Comparison of ENCODE assay signal across 8 cellular contexts in genomic region chr18:80034068-80034851, GRCh38. TPM values are rescaled to one million over a fixed set of nuclear protein-coding genes. Genes with fewer than 3 reads are reported as not detected.
DNase-seq lines count a peak whose midpoint lies in the region; ATAC-seq and TF ChIP-seq lines count a peak whose summit lies in the region.

Gene RBFA (plus strand): TSS chr18:80034434. CDS start chr18:80034496, 62 bp downstream.

- H3K9me3 ChIP-seq in left ventricle myocardium inferior (replicated peaks) (peaks cover 8% of the 10 kb centered on the region), prostate gland (no peaks in the 10 kb centered on the region)

- no peaks in the 10 kb centered on the region for H3K27me3 ChIP-seq in left ventricle myocardium inferior (ENCODE audit: low read depth)
- no peaks in the 10 kb centered on the region for H3K27me3 ChIP-seq in prostate gland (replicated peaks; ENCODE audit: insufficient read depth)

- TF ChIP-seq POLR2A in prostate gland (IDR thresholded peaks at IDR 0.05): peak; percentile 72

- peak; percentile 74 for ATAC-seq in HG02870 (IDR thresholded peaks at IDR 0.05; ENCODE audit: unreplicated experiment)

- intact Hi-C loops in left ventricle myocardium inferior (cut with micrococcal nuclease) (no loop called here), prostate gland (cut with DNase I) (loop anchor here (5.0 kb wide), 3 partner anchors 47 to 357 kb away; partner anchors contain the start of genes CTDP1, SLC66A2 and TXNL4A)

- 1% methylated on average over 99 of the region's 99 CpGs for WGBS in prostate gland
- under 1% methylated on average over 99 of the region's 99 CpGs for WGBS in urinary bladder

- in situ Hi-C loops in GM13976 (cut with MboI; ENCODE audit: low sequenced_read_pairs, unreplicated experiment): no loop called here

- peak within 1 kb of the TSS; percentile 93 for H3K4me3 ChIP-seq in left ventricle myocardium inferior
- H3K4me3 ChIP-seq in prostate gland: peak within 1 kb of the TSS; percentile 58 to 69
- H3K4me3 ChIP-seq in urinary bladder (ENCODE audit: low read depth, low read length): peak within 1 kb of the TSS; percentile 83

- H3K36me3 ChIP-seq in left ventricle myocardium inferior (peaks cover 21% of the 10 kb centered on the region), prostate gland (no peaks in the 10 kb centered on the region), urinary bladder (ENCODE audit: insufficient read depth) (no peaks in the 10 kb centered on the region)

- TF ChIP-seq CTCF in GM13976 (IDR thresholded peaks at IDR 0.05; ENCODE audit: borderline replicate concordance, control extremely low read depth, extremely low read depth, insufficient read depth, missing control alignments): peak; percentile 33
- TF ChIP-seq CTCF in left ventricle myocardium inferior (IDR thresholded peaks at IDR 0.05; ENCODE audit: borderline replicate concordance): peak; percentile 54
- peak in 3 of 4 experiments; percentile 51 to 73 (median 64) for TF ChIP-seq CTCF in prostate gland (IDR thresholded peaks at IDR 0.05)

- H3K4me1 ChIP-seq in left ventricle myocardium inferior (peaks cover 27% of the 10 kb centered on the region), prostate gland (replicated peaks) (no peaks in the 10 kb centered on the region), urinary bladder (ENCODE audit: insufficient read depth) (no peaks in the 10 kb centered on the region)

- H3K27ac ChIP-seq in left ventricle myocardium inferior (replicated peaks) (peak within 1 kb of the TSS; percentile 93), prostate gland (peak within 1 kb of the TSS; percentile 79 to 87), urinary bladder (ENCODE audit: low read depth) (peak within 1 kb of the TSS; percentile 94)

- DNase-seq in GM13976 (ENCODE audit: low spot score): peak; percentile 99
- DNase-seq in NCI-H146 (lab: John Stamatoyannopoulos, UW): peak; percentile 100
- DNase-seq in T-helper 1 cell: peak; percentile 99 to 100 (median 100)
- peak; percentile 99 for DNase-seq in amniotic stem cell (lab: John Stamatoyannopoulos, UW)
- peak; percentile 100 for DNase-seq in left ventricle myocardium inferior
- DNase-seq in prostate gland (ENCODE audit: low spot score): peak; percentile 100

RNA-seq across cellular contexts. Expression of gene RBFA, which starts in this region (rescaled TPM):
- 22.8 TPM for total RNA-seq in left ventricle myocardium inferior
- 10 to 100 TPM; 31.6 to 38.5 TPM for total RNA-seq in prostate gland
- total RNA-seq in urinary bladder: 33.3 TPM
- polyA plus RNA-seq in urinary bladder: 22.7 TPM

Comparison
In these comparisons a context has a peak if more than half of its experiments do, and no peak if none do; other contexts are left out.
1. Peak in every context shown above with its lines: DNase-seq, ATAC-seq, H3K4me3 ChIP-seq and H3K27ac ChIP-seq.